Comparison of ENCODE assay signal across 2 cellular contexts in genomic region chr1:33429332-33429731, GRCh38.
TF ChIP-seq lines count a peak whose summit lies in the region.

No MANE protein-coding gene starts in this region.

TF ChIP-seq in IMR-90, 13 proteins besides CTCF, POLR2A, EP300 and RAD21:
- no peak for TF ChIP-seq ELK1 (IDR thresholded peaks at IDR 0.05; ENCODE audit: borderline replicate concordance, low read depth, low read length)
- no peak for TF ChIP-seq MAFK (IDR thresholded peaks at IDR 0.05; ENCODE audit: low read depth, low read length)
- TF ChIP-seq USF2 (IDR thresholded peaks at IDR 0.05; ENCODE audit: low read depth, low read length), result no peak
- TF ChIP-seq FOS (IDR thresholded peaks at IDR 0.05; ENCODE audit: low read depth, low read length), result no peak
- TF ChIP-seq NFE2L2 (IDR thresholded peaks at IDR 0.05; ENCODE audit: low read depth, low read length), result no peak
- TF ChIP-seq RFX5 (IDR thresholded peaks at IDR 0.05; ENCODE audit: low read depth, low read length), result no peak
- TF ChIP-seq SMC3 (IDR thresholded peaks at IDR 0.05; ENCODE audit: low read depth, low read length), result no peak
- no peak for TF ChIP-seq BHLHE40 (IDR thresholded peaks at IDR 0.05; ENCODE audit: low read depth, low read length)
- no peak for TF ChIP-seq CEBPB (IDR thresholded peaks at IDR 0.05; ENCODE audit: low read depth, low read length)
TF ChIP-seq in IMR-90: peak in this region for 0.

TF ChIP-seq in neural cell, 6 proteins besides CTCF, POLR2A, EP300 and RAD21:
- TF ChIP-seq TAF1 (IDR thresholded peaks at IDR 0.05; ENCODE audit: low read depth), result peak; percentile 0
- no peak for TF ChIP-seq EZH2 (IDR thresholded peaks at IDR 0.05; ENCODE audit: borderline replicate concordance, insufficient read depth, low read length, poor library complexity, severe bottlenecking)
- TF ChIP-seq REST (IDR thresholded peaks at IDR 0.05; ENCODE audit: borderline replicate concordance), result no peak
